18 cellular contexts compared by ENCODE assay signal in the genomic region with DNA sequence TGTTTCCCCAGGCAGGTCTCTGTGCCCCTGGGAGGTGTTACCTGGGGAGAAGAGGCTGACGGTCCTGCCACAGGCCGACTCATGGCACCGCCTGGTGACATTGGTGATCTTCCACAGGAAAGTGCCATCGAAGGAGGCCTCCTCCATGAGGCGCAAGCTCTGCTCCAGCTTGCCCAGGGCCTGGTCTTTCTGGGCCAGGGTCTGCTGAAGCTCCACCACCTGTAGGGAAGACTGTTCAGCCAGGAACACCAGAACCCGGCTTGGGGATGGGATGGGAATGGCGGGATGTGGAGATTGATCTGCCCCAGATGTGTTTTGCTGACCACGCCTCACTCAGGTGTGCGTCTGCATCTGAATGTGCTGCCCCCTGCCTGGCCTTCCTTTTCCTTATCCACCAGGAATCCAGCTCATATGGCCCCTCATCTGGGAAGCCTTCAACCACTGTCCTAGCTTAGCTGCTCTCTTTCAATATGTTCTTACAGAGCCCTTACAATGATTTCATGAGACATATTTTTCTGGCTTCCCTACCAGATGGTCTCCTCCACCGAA. TPM values are rescaled to one million over a fixed set of nuclear protein-coding genes. Genes with fewer than 3 reads are reported as not detected.
DNase-seq lines count a peak whose midpoint lies in the region; ATAC-seq and TF ChIP-seq lines count a peak whose summit lies in the region.
"Had no signal": no experiment of that assay in that cellular context is flagged by ENCODE, and none has a peak within 500 bp of the region (broad histone marks: within the 10 kb centered on the region; RNA-seq: fewer than 3 reads in every experiment).

No MANE protein-coding gene starts in this region.

- no peaks in the 10 kb centered on the region for H3K27me3 ChIP-seq in CD8-positive, alpha-beta memory T cell (ENCODE audit: insufficient read depth, low read length, poor library complexity, severe bottlenecking)
- H3K27me3 ChIP-seq: MG63, pancreas, right lobe of liver had no signal

- H3K36me3 Mint-ChIP-seq in activated CD4-positive, alpha-beta T cell treated with anti-CD3 and anti-CD28 coated beads for 36 hours (ENCODE audit: low read depth), result peaks cover 91% of the 10 kb centered on the region
- H3K36me3 Mint-ChIP-seq in CD8-positive, alpha-beta memory T cell, result peaks cover 27 to 92% (median 37%) of the 10 kb centered on the region in 3 donors
- H3K36me3 Mint-ChIP-seq in activated CD4-positive, alpha-beta memory T cell treated with anti-CD3 and anti-CD28 coated beads for 36 hours, result peaks cover 84% of the 10 kb centered on the region
- peaks cover 82% of the 10 kb centered on the region for H3K36me3 Mint-ChIP-seq in effector memory CD8-positive, alpha-beta T cell (ENCODE audit: insufficient read depth)
- H3K36me3 Mint-ChIP-seq in progenitor cell of endocrine pancreas (ENCODE audit: insufficient read depth), result peaks cover 2% of the 10 kb centered on the region

- H3K9me3 Mint-ChIP-seq in activated CD4-positive, alpha-beta T cell treated with anti-CD3 and anti-CD28 coated beads for 36 hours (ENCODE audit: low read depth), result no peaks in the 10 kb centered on the region
- H3K9me3 Mint-ChIP-seq in CD8-positive, alpha-beta memory T cell, result no peaks in the 10 kb centered on the region
- no peaks in the 10 kb centered on the region for H3K9me3 Mint-ChIP-seq in activated CD4-positive, alpha-beta memory T cell treated with anti-CD3 and anti-CD28 coated beads for 36 hours
- no peaks in the 10 kb centered on the region for H3K9me3 Mint-ChIP-seq in effector memory CD8-positive, alpha-beta T cell
- no peaks in the 10 kb centered on the region for H3K9me3 Mint-ChIP-seq in progenitor cell of endocrine pancreas (ENCODE audit: low read depth)
- H3K9me3 Mint-ChIP-seq: memory B cell had no signal

- H3K4me1 ChIP-seq in CD8-positive, alpha-beta memory T cell (ENCODE audit: insufficient read depth, low read length), result peaks cover 74% of the 10 kb centered on the region
- H3K4me1 ChIP-seq: pancreas had no signal

- intact Hi-C loops in activated CD4-positive, alpha-beta T cell treated with anti-CD3 and anti-CD28 coated beads for 36 hours (cut with DNase I, micrococcal nuclease), result loop anchor here in 1 of 2 experiments (2.0 kb wide), 1 partner anchor 19 kb away; no protein-coding TSS in a partner anchor
- intact Hi-C loops in activated CD4-positive, alpha-beta memory T cell treated with anti-CD3 and anti-CD28 coated beads for 36 hours (cut with micrococcal nuclease), result loop anchor here (2.0 kb wide), 1 partner anchor 43 kb away; no protein-coding TSS in a partner anchor

- H3K27me3 Mint-ChIP-seq in activated CD4-positive, alpha-beta T cell treated with anti-CD3 and anti-CD28 coated beads for 36 hours, result no peaks in the 10 kb centered on the region
- no peaks in the 10 kb centered on the region for H3K27me3 Mint-ChIP-seq in CD8-positive, alpha-beta memory T cell
- no peaks in the 10 kb centered on the region for H3K27me3 Mint-ChIP-seq in activated CD4-positive, alpha-beta memory T cell treated with anti-CD3 and anti-CD28 coated beads for 36 hours
- no peaks in the 10 kb centered on the region for H3K27me3 Mint-ChIP-seq in effector memory CD8-positive, alpha-beta T cell
- H3K27me3 Mint-ChIP-seq in progenitor cell of endocrine pancreas, result no peaks in the 10 kb centered on the region
- H3K27me3 Mint-ChIP-seq: B cell, memory B cell had no signal

- no peak overlapping the region for H3K4me3 ChIP-seq in CD8-positive, alpha-beta memory T cell (ENCODE audit: low read length)
- H3K4me3 ChIP-seq: MG63, pancreas, right lobe of liver had no signal

- CTCF ChIA-PET in activated CD4-positive, alpha-beta T cell treated with anti-CD3 and anti-CD28 coated beads for 36 hours (lab: Charles Lee), result interaction anchor here (0.6 to 1.7 kb wide), 5 partner anchors 13 to 265 kb away, joined by 3 to 4 read pairs (median 3); no protein-coding TSS in a partner anchor
- CTCF ChIA-PET in CD8-positive, alpha-beta memory T cell (lab: Charles Lee), result interaction anchor here (1.6 to 6.6 kb wide), 3 partner anchors 14 to 42 kb away, joined by 3 to 46 read pairs (median 9); a partner anchor contains a TSS
- CTCF ChIA-PET in activated CD4-positive, alpha-beta memory T cell treated with anti-CD3 and anti-CD28 coated beads for 36 hours (lab: Charles Lee), result interaction anchor here (0.6 to 1.8 kb wide), 4 partner anchors 26 to 565 kb away, joined by 3 to 5 read pairs (median 3); no protein-coding TSS in a partner anchor

- peaks cover 70% of the 10 kb centered on the region for H3K36me3 ChIP-seq in CD8-positive, alpha-beta memory T cell (ENCODE audit: insufficient read depth, low read length)
- H3K36me3 ChIP-seq: MG63, pancreas, right lobe of liver had no signal

- ATAC-seq in activated CD4-positive, alpha-beta T cell treated with anti-CD3 and anti-CD28 coated beads for 36 hours, result peak; percentile 2
- no peak for ATAC-seq in effector memory CD8-positive, alpha-beta T cell (replicated peaks)
- ATAC-seq: pancreas, right lobe of liver had no signal

- no peak for DNase-seq in activated CD4-positive, alpha-beta T cell treated with anti-CD3 and anti-CD28 coated beads for 36 hours
- DNase-seq in activated CD4-positive, alpha-beta T cell treated with anti-CD3 and anti-CD28 coated beads, Interleukin-2, amount 50 U/mL, for 4 hours, result no peak
- no peak for DNase-seq in CD8-positive, alpha-beta memory T cell
- DNase-seq in activated CD4-positive, alpha-beta memory T cell treated with anti-CD3 and anti-CD28 coated beads for 36 hours, result no peak
- no peak for DNase-seq in effector memory CD8-positive, alpha-beta T cell
- DNase-seq in iPS-NIHi11 (ENCODE audit: low spot score) (no peak), progenitor cell of endocrine pancreas (ENCODE audit: low spot score, unreplicated experiment) (no peak), HuH-7 (ENCODE audit: low spot score) (no peak)
- DNase-seq: cerebellar nuclear complex; EL; NCI-H1417 treated with DMSO at 0.1 percent for 48 hours; NCI-H524; pancreas; right lobe of liver; stimulated activated CD8-positive, alpha-beta memory T cell treated with anti-CD3 and anti-CD28 coated beads, Interleukin-4, amount 100 ng/mL, for 48 hours had no signal

- H3K4me3 Mint-ChIP-seq in activated CD4-positive, alpha-beta T cell treated with anti-CD3 and anti-CD28 coated beads for 36 hours, result no peak overlapping the region
- H3K4me3 Mint-ChIP-seq in CD8-positive, alpha-beta memory T cell, result peak overlapping the region in 1 of 7 donors; percentile 12
- H3K4me3 Mint-ChIP-seq in activated CD4-positive, alpha-beta memory T cell treated with anti-CD3 and anti-CD28 coated beads for 36 hours, result no peak overlapping the region
- peak overlapping the region in 1 of 2 donors; percentile 35 for H3K4me3 Mint-ChIP-seq in effector memory CD8-positive, alpha-beta T cell
- no peak overlapping the region for H3K4me3 Mint-ChIP-seq in progenitor cell of endocrine pancreas (ENCODE audit: low read depth)
- H3K4me3 Mint-ChIP-seq: B cell, memory B cell had no signal

- H3K27ac Mint-ChIP-seq in activated CD4-positive, alpha-beta T cell treated with anti-CD3 and anti-CD28 coated beads for 36 hours, result peak overlapping the region; percentile 92
- H3K27ac Mint-ChIP-seq in CD8-positive, alpha-beta memory T cell, result peak overlapping the region; percentile 73 to 88 (median 78)
- H3K27ac Mint-ChIP-seq in activated CD4-positive, alpha-beta memory T cell treated with anti-CD3 and anti-CD28 coated beads for 36 hours, result peak overlapping the region; percentile 94
- H3K27ac Mint-ChIP-seq in effector memory CD8-positive, alpha-beta T cell, result peak overlapping the region; percentile 71 to 85
- no peak overlapping the region for H3K27ac Mint-ChIP-seq in progenitor cell of endocrine pancreas
- H3K27ac Mint-ChIP-seq: B cell, memory B cell had no signal

- H3K4me1 Mint-ChIP-seq in activated CD4-positive, alpha-beta T cell treated with anti-CD3 and anti-CD28 coated beads for 36 hours, result peaks cover 86% of the 10 kb centered on the region
- H3K4me1 Mint-ChIP-seq in CD8-positive, alpha-beta memory T cell, result peaks cover 64 to 91% (median 82%) of the 10 kb centered on the region in 3 donors
- H3K4me1 Mint-ChIP-seq in activated CD4-positive, alpha-beta memory T cell treated with anti-CD3 and anti-CD28 coated beads for 36 hours (ENCODE audit: low read depth), result peaks cover 84% of the 10 kb centered on the region
- peaks cover 39 to 48% of the 10 kb centered on the region in 2 donors for H3K4me1 Mint-ChIP-seq in effector memory CD8-positive, alpha-beta T cell (ENCODE audit: low read depth in 2 of 2)
- H3K4me1 Mint-ChIP-seq in progenitor cell of endocrine pancreas (ENCODE audit: low read depth), result no peaks in the 10 kb centered on the region

- no peaks in the 10 kb centered on the region for H3K9me3 ChIP-seq in CD8-positive, alpha-beta memory T cell (ENCODE audit: low read length)
- H3K9me3 ChIP-seq: MG63, pancreas, right lobe of liver had no signal

- TF ChIP-seq CTCF in progenitor cell of endocrine pancreas (IDR thresholded peaks at IDR 0.05; ENCODE audit: unreplicated experiment), result no peak

- POLR2A ChIA-PET in activated CD4-positive, alpha-beta T cell treated with anti-CD3 and anti-CD28 coated beads for 36 hours (lab: Charles Lee), result interaction anchor here (1.5 kb wide), 1 partner anchor 18 kb away, joined by 3 read pairs; no protein-coding TSS in a partner anchor
- POLR2A ChIA-PET in CD8-positive, alpha-beta memory T cell (lab: Charles Lee), result interaction anchor here (0.6 to 2.4 kb wide), 6 partner anchors 9 to 32 kb away, joined by 3 to 9 read pairs (median 4); no protein-coding TSS in a partner anchor
- POLR2A ChIA-PET in activated CD4-positive, alpha-beta memory T cell treated with anti-CD3 and anti-CD28 coated beads for 36 hours (lab: Charles Lee), result interaction anchor here (0.8 to 18.2 kb wide), 4 partner anchors 9 to 118 kb away, joined by 3 to 237 read pairs (median 5); a partner anchor contains a TSS

- no peak overlapping the region for H3K27ac ChIP-seq in CD8-positive, alpha-beta memory T cell (ENCODE audit: low read depth, low read length)
- H3K27ac ChIP-seq: pancreas, right lobe of liver had no signal

RNA-seq across cellular contexts. Expression of a gene that starts 15.2 kb away (rescaled TPM):
- total RNA-seq in activated CD4-positive, alpha-beta T cell treated with anti-CD3 and anti-CD28 coated beads for 36 hours, result 100 to 1,000 TPM; 103 to 113 TPM
- total RNA-seq in CD8-positive, alpha-beta memory T cell, result 100 to 1,000 TPM; 316 to 322 TPM
- polyA plus RNA-seq in CD8-positive, alpha-beta memory T cell, result 12.1 TPM
- total RNA-seq in activated CD4-positive, alpha-beta memory T cell treated with anti-CD3 and anti-CD28 coated beads for 36 hours, result 100 to 1,000 TPM; 124 TPM
- 6.7 TPM in 2 replicates for total RNA-seq in progenitor cell of endocrine pancreas

RNA-seq across cellular contexts. Expression of a gene that starts 34.4 kb away (rescaled TPM):
- total RNA-seq in activated CD4-positive, alpha-beta T cell treated with anti-CD3 and anti-CD28 coated beads for 36 hours, result 100 to 1,000 TPM; 168 to 169 TPM
- 100 to 1,000 TPM; 206 to 214 TPM for total RNA-seq in CD8-positive, alpha-beta memory T cell
- polyA plus RNA-seq in CD8-positive, alpha-beta memory T cell, result 8.3 TPM
- total RNA-seq in activated CD4-positive, alpha-beta memory T cell treated with anti-CD3 and anti-CD28 coated beads for 36 hours, result 100 to 1,000 TPM; 183 to 189 TPM
- 27.2 and 28.4 TPM in 2 replicates for total RNA-seq in progenitor cell of endocrine pancreas

Comparison
In these comparisons a context has a peak if more than half of its experiments do, and no peak if none do; other contexts are left out.
1. RNA of a gene that starts 15.2 kb away (total RNA-seq): 316 to 322 TPM in CD8-positive, alpha-beta memory T cell, 124 TPM in activated CD4-positive, alpha-beta memory T cell treated with anti-CD3 and anti-CD28 coated beads for 36 hours and 103 to 113 TPM in activated CD4-positive, alpha-beta T cell treated with anti-CD3 and anti-CD28 coated beads for 36 hours; 6.7 TPM in progenitor cell of endocrine pancreas; every median in the first group is over 10 times any median in the second.